Comparison of ENCODE assay signal across 20 cellular contexts in genomic region chr4:105440890-105441289, GRCh38.
"Had no signal": no experiment of that assay in that cellular context is flagged by ENCODE, and none has a peak within 500 bp of the region (broad histone marks: within the 10 kb centered on the region; RNA-seq: fewer than 3 reads in every experiment).

No MANE protein-coding gene starts in this region.

- H3K4me3 Mint-ChIP-seq: activated CD4-positive, alpha-beta T cell treated with anti-CD3 and anti-CD28 coated beads for 36 hours; activated naive CD8-positive, alpha-beta T cell; activated T-helper 1 cell treated with anti-CD3 and anti-CD28 coated beads, Interleukin-12 subunit alpha, Interleukin-12 subunit beta, Interleukin-2, Interleukin-4 antibody, amounts not matched to agents 30 ng/mL and 10 ng/mL and 1 ng/mL, durations not matched to agents 14 hours and 24 hours and 36 hours; effector memory CD8-positive, alpha-beta T cell; nephron; stimulated activated memory B cell treated with anti-CD40 and anti-IgM and Interleukin-4, amounts not matched to agents 10 μg/mL and 1 μg/mL and 100 μg/mL, for 72 hours; WTC11 had no signal

- H3K27ac Mint-ChIP-seq: activated CD4-positive, alpha-beta T cell treated with anti-CD3 and anti-CD28 coated beads for 36 hours; activated naive CD8-positive, alpha-beta T cell; activated T-helper 1 cell treated with anti-CD3 and anti-CD28 coated beads, Interleukin-12 subunit alpha, Interleukin-12 subunit beta, Interleukin-2, Interleukin-4 antibody, amounts not matched to agents 30 ng/mL and 10 ng/mL and 1 ng/mL, durations not matched to agents 14 hours and 24 hours and 36 hours; effector memory CD8-positive, alpha-beta T cell; nephron; stimulated activated memory B cell treated with anti-CD40 and anti-IgM and Interleukin-4, amounts not matched to agents 10 μg/mL and 1 μg/mL and 100 μg/mL, for 72 hours; WTC11 had no signal

- H3K4me1 ChIP-seq: esophagus squamous epithelium, heart left ventricle, left lung, sigmoid colon, spleen, upper lobe of right lung had no signal

- DNase-seq: activated CD4-positive, alpha-beta T cell treated with anti-CD3 and anti-CD28 coated beads for 36 hours; activated CD4-positive, alpha-beta T cell treated with anti-CD3 and anti-CD28 coated beads, Interleukin-2, amount 50 U/mL, for 48 hours; activated gamma-delta T cell treated with Interleukin-2 at 50 U/mL for 16 hours; activated T-cell treated with anti-CD3 and anti-CD28 coated beads for 4 hours; effector memory CD8-positive, alpha-beta T cell; esophagus squamous epithelium; gastrocnemius medialis; heart left ventricle; midbrain; sigmoid colon; spleen; stimulated activated CD4-positive, alpha-beta T cell treated with anti-CD3 and anti-CD28 coated beads, Interleukin-4, amount 100 ng/mL, for 4 hours; upper lobe of right lung had no signal

- H3K4me1 Mint-ChIP-seq: activated CD4-positive, alpha-beta T cell treated with anti-CD3 and anti-CD28 coated beads for 36 hours; nephron; WTC11 had no signal

- H3K27ac ChIP-seq: esophagus squamous epithelium, gastrocnemius medialis, heart left ventricle, left lung, sigmoid colon, spleen, thoracic aorta, upper lobe of right lung had no signal

- ATAC-seq: activated CD4-positive, alpha-beta T cell treated with anti-CD3 and anti-CD28 coated beads for 36 hours; effector memory CD8-positive, alpha-beta T cell; gastrocnemius medialis; heart left ventricle; left lung; stimulated activated memory B cell treated with anti-CD40 and anti-IgM and Interleukin-4, amounts not matched to agents 10 μg/mL and 1 μg/mL and 100 μg/mL, for 72 hours; upper lobe of right lung; WTC11 had no signal

- H3K27me3 ChIP-seq: esophagus squamous epithelium, gastrocnemius medialis, heart left ventricle, left lung, sigmoid colon, spleen, upper lobe of right lung had no signal

- H3K27me3 Mint-ChIP-seq: activated CD4-positive, alpha-beta T cell treated with anti-CD3 and anti-CD28 coated beads for 36 hours; activated naive CD8-positive, alpha-beta T cell; effector memory CD8-positive, alpha-beta T cell; stimulated activated memory B cell treated with anti-CD40 and anti-IgM and Interleukin-4, amounts not matched to agents 10 μg/mL and 1 μg/mL and 100 μg/mL, for 72 hours had no signal
